ENCODE assay signal across 21 cellular contexts in genomic region chr7:112108984-112109383, GRCh38.
"Had no signal": no experiment of that assay in that cellular context is flagged by ENCODE, and none has a peak within 500 bp of the region (broad histone marks: within the 10 kb centered on the region; RNA-seq: fewer than 3 reads in every experiment).

No MANE protein-coding gene starts in this region.

- H3K27ac ChIP-seq: gastrocnemius medialis, neutrophil, pancreas, stomach, thoracic aorta had no signal

- H3K9me3 Mint-ChIP-seq: activated naive CD8-positive, alpha-beta T cell treated with anti-CD3 and anti-CD28 coated beads for 36 hours; stimulated activated effector memory CD8-positive, alpha-beta T cell treated with anti-CD3 and anti-CD28 coated beads, Interleukin-12 subunit alpha, Interleukin-12 subunit beta, amount 100 ng/mL, for 72 hours; T-helper 2 cell treated with Interferon-gamma antibody and Interleukin-4, amounts not matched to agents 5 μg/mL and 100 μg/mL, for 36 hours had no signal

- H3K4me2 ChIP-seq: smooth muscle cell had no signal

- H3K9me3 ChIP-seq: gastrocnemius medialis, neutrophil, pancreas, stomach, thoracic aorta, upper lobe of left lung had no signal

- H3K36me3 ChIP-seq: gastrocnemius medialis, neutrophil, pancreas, stomach, thoracic aorta, upper lobe of left lung had no signal

- H3K27ac Mint-ChIP-seq: activated CD4-positive, alpha-beta T cell treated with anti-CD3 and anti-CD28 coated beads for 36 hours; activated naive CD8-positive, alpha-beta T cell treated with anti-CD3 and anti-CD28 coated beads for 36 hours; natural killer cell; stimulated activated effector memory CD8-positive, alpha-beta T cell treated with anti-CD3 and anti-CD28 coated beads, Interleukin-12 subunit alpha, Interleukin-12 subunit beta, amount 100 ng/mL, for 72 hours; T-helper 2 cell treated with Interferon-gamma antibody and Interleukin-4, amounts not matched to agents 5 μg/mL and 100 μg/mL, for 36 hours had no signal

- H3K27me3 ChIP-seq: gastrocnemius medialis, neutrophil, pancreas, stomach, upper lobe of left lung had no signal

- ATAC-seq: activated CD4-positive, alpha-beta T cell treated with anti-CD3 and anti-CD28 coated beads for 36 hours; gastrocnemius medialis; natural killer cell; sciatic nerve; stimulated activated effector memory CD8-positive, alpha-beta T cell treated with anti-CD3 and anti-CD28 coated beads, Interleukin-12 subunit alpha, Interleukin-12 subunit beta, amount 100 ng/mL, for 72 hours had no signal

- FAIRE-seq: kidney, pancreas, TTC549 had no signal

- H3K4me3 Mint-ChIP-seq: activated CD4-positive, alpha-beta T cell treated with anti-CD3 and anti-CD28 coated beads for 36 hours; activated naive CD8-positive, alpha-beta T cell treated with anti-CD3 and anti-CD28 coated beads for 36 hours; natural killer cell; stimulated activated effector memory CD8-positive, alpha-beta T cell treated with anti-CD3 and anti-CD28 coated beads, Interleukin-12 subunit alpha, Interleukin-12 subunit beta, amount 100 ng/mL, for 72 hours; T-helper 2 cell treated with Interferon-gamma antibody and Interleukin-4, amounts not matched to agents 5 μg/mL and 100 μg/mL, for 36 hours had no signal

- DNase-seq: activated CD4-positive, alpha-beta T cell treated with anti-CD3 and anti-CD28 coated beads for 36 hours; activated CD4-positive, alpha-beta T cell treated with anti-CD3 and anti-CD28 coated beads, Interleukin-2, amount 50 U/mL, for 48 hours; activated naive CD4-positive, alpha-beta T cell; activated naive CD8-positive, alpha-beta T cell treated with anti-CD3 and anti-CD28 coated beads for 36 hours; amniotic stem cell; erythroblast; gastrocnemius medialis; kidney; mesenchymal stem cell; natural killer cell; pancreas; stimulated activated CD4-positive, alpha-beta T cell treated with anti-CD3 and anti-CD28 coated beads, Interleukin-4, amount 100 ng/mL, for 24 hours; stomach had no signal

- H3K27me3 Mint-ChIP-seq: activated CD4-positive, alpha-beta T cell treated with anti-CD3 and anti-CD28 coated beads for 36 hours had no signal

- H3K4me1 Mint-ChIP-seq: activated CD4-positive, alpha-beta T cell treated with anti-CD3 and anti-CD28 coated beads for 36 hours; natural killer cell; stimulated activated effector memory CD8-positive, alpha-beta T cell treated with anti-CD3 and anti-CD28 coated beads, Interleukin-12 subunit alpha, Interleukin-12 subunit beta, amount 100 ng/mL, for 72 hours had no signal

- H3K4me3 ChIP-seq: gastrocnemius medialis, pancreas, smooth muscle cell, stomach, thoracic aorta, upper lobe of left lung had no signal

- H3K36me3 Mint-ChIP-seq: activated naive CD8-positive, alpha-beta T cell treated with anti-CD3 and anti-CD28 coated beads for 36 hours; natural killer cell; stimulated activated effector memory CD8-positive, alpha-beta T cell treated with anti-CD3 and anti-CD28 coated beads, Interleukin-12 subunit alpha, Interleukin-12 subunit beta, amount 100 ng/mL, for 72 hours had no signal
